ENCODE assay signal across 8 cellular contexts in genomic region chr1:220879090-220879508, GRCh38.
DNase-seq lines count a peak whose midpoint lies in the region; ATAC-seq and TF ChIP-seq lines count a peak whose summit lies in the region.

TSS of gene HLX (plus strand) at chr1:220879443. CDS start at chr1:220879858, 415 bp downstream.

- H3K4me3 Mint-ChIP-seq in activated naive CD4-positive, alpha-beta T cell treated with anti-CD3 and anti-CD28 coated beads, Interleukin-2, amount 50 U/mL, for 24 hours: peak within 1 kb of the TSS; percentile 78
- H3K4me3 Mint-ChIP-seq in nephron progenitor cell: peak within 1 kb of the TSS; percentile 82

- H3K4me1 Mint-ChIP-seq in activated naive CD4-positive, alpha-beta T cell treated with anti-CD3 and anti-CD28 coated beads, Interleukin-2, amount 50 U/mL, for 24 hours: peaks cover 30% of the 10 kb centered on the region
- peaks cover 70% of the 10 kb centered on the region for H3K4me1 Mint-ChIP-seq in nephron progenitor cell

- no peak for TF ChIP-seq CTCF in 22Rv1 (IDR thresholded peaks at IDR 0.05)
- TF ChIP-seq CTCF in GM10248 (IDR thresholded peaks at IDR 0.05; ENCODE audit: control extremely low read depth, extremely low read depth, low read depth, missing control alignments): no peak
- no peak for TF ChIP-seq CTCF in nephron progenitor cell (IDR thresholded peaks at IDR 0.05)

- no peaks in the 10 kb centered on the region for H3K36me3 Mint-ChIP-seq in activated naive CD4-positive, alpha-beta T cell treated with anti-CD3 and anti-CD28 coated beads, Interleukin-2, amount 50 U/mL, for 24 hours
- H3K36me3 Mint-ChIP-seq in nephron progenitor cell (ENCODE audit: low read depth): peaks cover 5% of the 10 kb centered on the region

- peak; percentile 64 for ATAC-seq in HG02588 (IDR thresholded peaks at IDR 0.05; ENCODE audit: unreplicated experiment)

- CTCF ChIA-PET in GM10248 (lab: Yijun Ruan, JAX): interaction anchor here (1.1 to 8.4 kb wide), 2 partner anchors 309 to 324 kb away, joined by 3 to 78 read pairs; no protein-coding TSS in a partner anchor

- no peak within 1 kb of the TSS for H3K27ac Mint-ChIP-seq in activated naive CD4-positive, alpha-beta T cell treated with anti-CD3 and anti-CD28 coated beads, Interleukin-2, amount 50 U/mL, for 24 hours
- H3K27ac Mint-ChIP-seq in nephron progenitor cell: no peak within 1 kb of the TSS

- H3K9me3 Mint-ChIP-seq in activated naive CD4-positive, alpha-beta T cell treated with anti-CD3 and anti-CD28 coated beads, Interleukin-2, amount 50 U/mL, for 24 hours: no peaks in the 10 kb centered on the region
- H3K9me3 Mint-ChIP-seq in nephron progenitor cell: no peaks in the 10 kb centered on the region

- H3K27ac ChIP-seq in 22Rv1: peak within 1 kb of the TSS; percentile 57

- DNase-seq in GM10248 (ENCODE audit: extremely low spot score) (peak; percentile 80), NCI-H2227 (lab: John Stamatoyannopoulos, UW; ENCODE audit: unreplicated experiment) (peak; percentile 36), germinal center (ENCODE audit: low spot score) (peak; percentile 61), nephron progenitor cell (peak; percentile 77), RKO (ENCODE audit: low spot score) (no peak)

- peaks cover 62% of the 10 kb centered on the region for H3K27me3 Mint-ChIP-seq in activated naive CD4-positive, alpha-beta T cell treated with anti-CD3 and anti-CD28 coated beads, Interleukin-2, amount 50 U/mL, for 24 hours
- peaks cover 95% of the 10 kb centered on the region for H3K27me3 Mint-ChIP-seq in nephron progenitor cell (ENCODE audit: low read depth, poor library complexity)

- POLR2A ChIA-PET in GM10248 (lab: Yijun Ruan, JAX): no interaction called here
